Comparison of ENCODE assay signal across 1 cellular context in genomic region chr6:16019462-16019861, GRCh38.
A peak's percentile ranks its signal among the peaks of the same experiment; 100 is the strongest.
TF ChIP-seq lines count a peak whose summit lies in the region.

No MANE protein-coding gene starts in this region.

TF ChIP-seq in K562, 482 proteins besides CTCF, POLR2A, EP300 and RAD21 (continued from another document):
- TF ChIP-seq ARID4B (CRISPR knock-in tag; IDR thresholded peaks at IDR 0.05) (no peak), HNRNPK (IDR thresholded peaks at IDR 0.05; ENCODE audit: low read depth, low read length, poor library complexity, severe bottlenecking) (no peak), OTX1 (CRISPR knock-in tag; IDR thresholded peaks at IDR 0.05) (0 out of 2 replicates have a peak, but pooled peaks have one; percentile 59), GATAD2B (IDR thresholded peaks at IDR 0.05; ENCODE audit: borderline replicate concordance) (no peak), HOXB6 (CRISPR knock-in tag; IDR thresholded peaks at IDR 0.05; ENCODE audit: borderline replicate concordance) (no peak)
